1 cellular context compared by ENCODE assay signal in genomic region chr7:32893722-32894121, GRCh38.
A peak's percentile ranks its signal among the peaks of the same experiment; 100 is the strongest.
TF ChIP-seq lines count a peak whose summit lies in the region.

No MANE protein-coding gene starts in this region.

TF ChIP-seq in HepG2, 621 proteins besides CTCF, POLR2A, EP300 and RAD21:
- TF ChIP-seq CCAR2 (optimal IDR thresholded peaks at IDR 0.05; ENCODE audit: low read depth, low read length) (no peak), ZBTB8A (CRISPR knock-in tag; IDR thresholded peaks at IDR 0.05; ENCODE audit: borderline replicate concordance, low read depth) (no peak), BORCS8-MEF2B (CRISPR knock-in tag; IDR thresholded peaks at IDR 0.05) (no peak), NKX3-1 (CRISPR knock-in tag; IDR thresholded peaks at IDR 0.05) (no peak), GATAD2A (CRISPR knock-in tag; IDR thresholded peaks at IDR 0.05) (no peak), ZNF761 (CRISPR knock-in tag; conservative IDR thresholded peaks at IDR 0.05) (no peak), SIN3A (IDR thresholded peaks at IDR 0.05; ENCODE audit: borderline replicate concordance, low read depth, low read length) (0 out of 2 replicates have a peak, but pooled peaks have one; percentile 28), ZNF644 (CRISPR knock-in tag; IDR thresholded peaks at IDR 0.05; ENCODE audit: low read depth) (peak; percentile 84), YY1 (IDR thresholded peaks at IDR 0.05; ENCODE audit: insufficient read depth, insufficient replicate concordance, low read depth, low read length) (peak; percentile 65), IRX3 (CRISPR knock-in tag; IDR thresholded peaks at IDR 0.05; ENCODE audit: borderline replicate concordance, low read depth) (no peak), SUZ12 (IDR thresholded peaks at IDR 0.05; ENCODE audit: low read depth, low read length) (no peak), ZNF18 (CRISPR knock-in tag; IDR thresholded peaks at IDR 0.05; ENCODE audit: insufficient replicate concordance) (peak; percentile 26), PAXIP1 (CRISPR knock-in tag; conservative IDR thresholded peaks at IDR 0.05) (no peak), NFE2L2 (IDR thresholded peaks at IDR 0.05; ENCODE audit: low read length) (no peak), ZNF292 (CRISPR knock-in tag; IDR thresholded peaks at IDR 0.05; ENCODE audit: borderline replicate concordance, low read depth) (0 out of 2 replicates have a peak, but pooled peaks have one; percentile 6)
- TF ChIP-seq, protein P1, sequence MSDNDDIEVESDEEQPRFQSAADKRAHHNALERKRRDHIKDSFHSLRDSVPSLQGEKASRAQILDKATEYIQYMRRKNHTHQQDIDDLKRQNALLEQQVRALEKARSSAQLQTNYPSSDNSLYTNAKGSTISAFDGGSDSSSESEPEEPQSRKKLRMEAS (IDR thresholded peaks at IDR 0.05) = peak; percentile 63; the same call in 1 of the 2 replicates
- TF ChIP-seq, protein P2, sequence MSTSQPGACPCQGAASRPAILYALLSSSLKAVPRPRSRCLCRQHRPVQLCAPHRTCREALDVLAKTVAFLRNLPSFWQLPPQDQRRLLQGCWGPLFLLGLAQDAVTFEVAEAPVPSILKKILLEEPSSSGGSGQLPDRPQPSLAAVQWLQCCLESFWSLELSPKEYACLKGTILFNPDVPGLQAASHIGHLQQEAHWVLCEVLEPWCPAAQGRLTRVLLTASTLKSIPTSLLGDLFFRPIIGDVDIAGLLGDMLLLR (CRISPR knock-in tag; IDR thresholded peaks at IDR 0.05) = no peak
- TF ChIP-seq, protein P3, sequence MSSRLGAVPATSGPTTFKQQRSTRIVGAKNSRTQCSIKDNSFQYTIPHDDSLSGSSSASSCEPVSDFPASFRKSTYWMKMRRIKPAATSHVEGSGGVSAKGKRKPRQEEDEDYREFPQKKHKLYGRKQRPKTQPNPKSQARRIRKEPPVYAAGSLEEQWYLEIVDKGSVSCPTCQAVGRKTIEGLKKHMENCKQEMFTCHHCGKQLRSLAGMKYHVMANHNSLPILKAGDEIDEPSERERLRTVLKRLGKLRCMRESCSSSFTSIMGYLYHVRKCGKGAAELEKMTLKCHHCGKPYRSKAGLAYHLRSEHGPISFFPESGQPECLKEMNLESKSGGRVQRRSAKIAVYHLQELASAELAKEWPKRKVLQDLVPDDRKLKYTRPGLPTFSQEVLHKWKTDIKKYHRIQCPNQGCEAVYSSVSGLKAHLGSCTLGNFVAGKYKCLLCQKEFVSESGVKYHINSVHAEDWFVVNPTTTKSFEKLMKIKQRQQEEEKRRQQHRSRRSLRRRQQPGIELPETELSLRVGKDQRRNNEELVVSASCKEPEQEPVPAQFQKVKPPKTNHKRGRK (CRISPR knock-in tag; IDR thresholded peaks at IDR 0.05) = no peak
- TF ChIP-seq, protein P4, sequence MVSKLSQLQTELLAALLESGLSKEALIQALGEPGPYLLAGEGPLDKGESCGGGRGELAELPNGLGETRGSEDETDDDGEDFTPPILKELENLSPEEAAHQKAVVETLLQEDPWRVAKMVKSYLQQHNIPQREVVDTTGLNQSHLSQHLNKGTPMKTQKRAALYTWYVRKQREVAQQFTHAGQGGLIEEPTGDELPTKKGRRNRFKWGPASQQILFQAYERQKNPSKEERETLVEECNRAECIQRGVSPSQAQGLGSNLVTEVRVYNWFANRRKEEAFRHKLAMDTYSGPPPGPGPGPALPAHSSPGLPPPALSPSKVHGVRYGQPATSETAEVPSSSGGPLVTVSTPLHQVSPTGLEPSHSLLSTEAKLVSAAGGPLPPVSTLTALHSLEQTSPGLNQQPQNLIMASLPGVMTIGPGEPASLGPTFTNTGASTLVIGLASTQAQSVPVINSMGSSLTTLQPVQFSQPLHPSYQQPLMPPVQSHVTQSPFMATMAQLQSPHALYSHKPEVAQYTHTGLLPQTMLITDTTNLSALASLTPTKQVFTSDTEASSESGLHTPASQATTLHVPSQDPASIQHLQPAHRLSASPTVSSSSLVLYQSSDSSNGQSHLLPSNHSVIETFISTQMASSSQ (IDR thresholded peaks at IDR 0.05; ENCODE audit: low read depth) = 0 out of 2 replicates have a peak, but pooled peaks have one; percentile 46
- TF ChIP-seq, protein P4 (CRISPR knock-in tag; IDR thresholded peaks at IDR 0.05; ENCODE audit: borderline replicate concordance) = no peak
- TF ChIP-seq, protein P5, sequence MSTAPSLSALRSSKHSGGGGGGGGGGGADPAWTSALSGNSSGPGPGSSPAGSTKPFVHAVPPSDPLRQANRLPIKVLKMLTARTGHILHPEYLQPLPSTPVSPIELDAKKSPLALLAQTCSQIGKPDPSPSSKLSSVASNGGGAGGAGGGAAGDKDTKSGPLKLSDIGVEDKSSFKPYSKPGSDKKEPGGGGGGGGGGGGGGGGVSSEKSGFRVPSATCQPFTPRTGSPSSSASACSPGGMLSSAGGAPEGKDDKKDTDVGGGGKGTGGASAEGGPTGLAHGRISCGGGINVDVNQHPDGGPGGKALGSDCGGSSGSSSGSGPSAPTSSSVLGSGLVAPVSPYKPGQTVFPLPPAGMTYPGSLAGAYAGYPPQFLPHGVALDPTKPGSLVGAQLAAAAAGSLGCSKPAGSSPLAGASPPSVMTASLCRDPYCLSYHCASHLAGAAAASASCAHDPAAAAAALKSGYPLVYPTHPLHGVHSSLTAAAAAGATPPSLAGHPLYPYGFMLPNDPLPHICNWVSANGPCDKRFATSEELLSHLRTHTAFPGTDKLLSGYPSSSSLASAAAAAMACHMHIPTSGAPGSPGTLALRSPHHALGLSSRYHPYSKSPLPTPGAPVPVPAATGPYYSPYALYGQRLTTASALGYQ (CRISPR knock-in tag; IDR thresholded peaks at IDR 0.05) = no peak
- TF ChIP-seq, protein P6, sequence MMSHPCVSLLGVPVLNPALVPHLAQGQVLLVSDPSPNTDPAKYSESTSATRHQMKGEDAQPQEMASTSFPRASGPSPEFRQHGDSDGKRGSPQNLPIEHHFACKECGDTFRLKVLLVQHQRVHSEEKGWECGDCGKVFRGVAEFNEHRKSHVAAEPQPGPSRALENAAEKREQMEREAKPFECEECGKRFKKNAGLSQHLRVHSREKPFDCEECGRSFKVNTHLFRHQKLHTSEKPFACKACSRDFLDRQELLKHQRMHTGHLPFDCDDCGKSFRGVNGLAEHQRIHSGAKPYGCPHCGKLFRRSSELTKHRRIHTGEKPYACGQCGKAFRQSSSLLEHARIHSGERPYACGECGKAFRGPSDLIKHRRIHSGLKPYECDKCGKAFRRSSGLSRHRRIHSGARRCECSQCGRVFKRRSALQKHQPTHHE (CRISPR knock-in tag; IDR thresholded peaks at IDR 0.05; ENCODE audit: borderline replicate concordance) = no peak
TF ChIP-seq in HepG2: peak in this region for 7.
